ENCODE assay signal across 23 cellular contexts in the genomic region with DNA sequence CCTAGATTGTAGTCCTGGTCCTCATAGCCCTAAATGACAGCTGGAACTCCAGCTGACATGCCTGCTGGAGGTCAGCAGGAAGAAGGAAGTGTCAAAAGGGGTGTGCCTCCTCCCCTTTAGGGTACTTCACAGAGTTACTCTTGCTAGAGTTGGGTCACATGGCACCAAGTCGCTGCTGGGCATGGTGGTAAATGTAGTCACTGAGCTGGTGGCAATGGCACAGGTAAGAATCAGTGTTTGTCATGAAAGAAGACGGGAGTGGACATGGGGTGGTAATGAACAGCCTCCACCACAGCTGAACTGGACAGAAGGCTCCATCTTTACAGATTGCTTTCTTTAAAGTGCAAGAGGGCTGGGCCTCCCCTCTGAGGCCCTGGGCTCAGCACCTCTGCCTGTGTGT.
"Had no signal": no experiment of that assay in that cellular context is flagged by ENCODE, and none has a peak within 500 bp of the region (broad histone marks: within the 10 kb centered on the region; RNA-seq: fewer than 3 reads in every experiment).

No MANE protein-coding gene starts in this region.

- H3K27ac Mint-ChIP-seq: activated B cell treated with CpG ODN at 0.5 μM for 24 hours; activated CD4-positive, alpha-beta T cell treated with anti-CD3 and anti-CD28 coated beads, Interleukin-2, amount 10 ng/mL, durations not matched to agents 24 days and 14 days; activated naive CD4-positive, alpha-beta T cell treated with anti-CD3 and anti-CD28 coated beads, Interleukin-2, amount 50 U/mL, for 24 hours; activated T-cell treated with anti-CD3 and anti-CD28 coated beads, Interleukin-2, amount 50 U/mL, for 72 hours; activated T-helper 2 cell treated with anti-CD3 and anti-CD28 coated beads, Interferon-gamma antibody, Interleukin-2, Interleukin-4, amounts not matched to agents 10 μg/mL and 5 μg/mL and 100 μg/mL, durations not matched to agents 14 hours and 24 hours and 36 hours; brain; T-helper 1 cell treated with Interleukin-12 subunit alpha and Interleukin-12 subunit beta and Interleukin-4 antibody, amounts not matched to agents 30 μg/mL and 1 μg/mL, for 36 hours had no signal

- H3K27me3 Mint-ChIP-seq: activated B cell treated with CpG ODN at 0.5 μM for 24 hours; activated CD4-positive, alpha-beta T cell treated with anti-CD3 and anti-CD28 coated beads, Interleukin-2, amount 10 ng/mL, durations not matched to agents 24 days and 14 days; activated naive CD4-positive, alpha-beta T cell treated with anti-CD3 and anti-CD28 coated beads, Interleukin-2, amount 50 U/mL, for 24 hours; brain; central memory CD8-positive, alpha-beta T cell had no signal

- H3K4me1 Mint-ChIP-seq: activated B cell treated with CpG ODN at 0.5 μM for 24 hours; activated CD4-positive, alpha-beta T cell treated with anti-CD3 and anti-CD28 coated beads, Interleukin-2, amount 10 ng/mL, durations not matched to agents 24 days and 14 days; activated naive CD4-positive, alpha-beta T cell treated with anti-CD3 and anti-CD28 coated beads, Interleukin-2, amount 50 U/mL, for 24 hours; brain; central memory CD8-positive, alpha-beta T cell had no signal

- ATAC-seq: activated T-cell treated with anti-CD3 and anti-CD28 coated beads, Interleukin-2, amount 50 U/mL, for 72 hours had no signal

- DNase-seq: activated B cell treated with CpG ODN at 0.5 μM for 24 hours; activated CD4-positive, alpha-beta T cell treated with anti-CD3 and anti-CD28 coated beads for 1 hour; activated CD4-positive, alpha-beta T cell treated with anti-CD3 and anti-CD28 coated beads, Interleukin-2, amount 10 ng/mL, durations not matched to agents 24 days and 14 days; activated CD4-positive, alpha-beta T cell treated with anti-CD3 and anti-CD28 coated beads, Interleukin-2, amount 50 U/mL, for 48 hours; activated naive CD4-positive, alpha-beta T cell; activated T-cell treated with anti-CD3 and anti-CD28 coated beads, Interleukin-2, amount 50 U/mL, for 72 hours; amygdala; Karpas-422; MM.1S; NCI-H1105; NCI-H1436; NCI-H1694 treated with DMSO at 0.1 percent for 48 hours; NCI-H2029 treated with DMSO at 0.1 percent for 48 hours; NCI-H345; NCI-H510A; NCI-H526 treated with DMSO at 0.1 percent for 48 hours; NCI-H82; SHP77 treated with DMSO at 0.1 percent for 48 hours had no signal

- H3K9me3 Mint-ChIP-seq: activated CD4-positive, alpha-beta T cell treated with anti-CD3 and anti-CD28 coated beads, Interleukin-2, amount 10 ng/mL, durations not matched to agents 24 days and 14 days; activated naive CD4-positive, alpha-beta T cell treated with anti-CD3 and anti-CD28 coated beads, Interleukin-2, amount 50 U/mL, for 24 hours; activated T-cell treated with anti-CD3 and anti-CD28 coated beads, Interleukin-2, amount 50 U/mL, for 72 hours; activated T-helper 2 cell treated with anti-CD3 and anti-CD28 coated beads, Interferon-gamma antibody, Interleukin-2, Interleukin-4, amounts not matched to agents 10 μg/mL and 5 μg/mL and 100 μg/mL, durations not matched to agents 14 hours and 24 hours and 36 hours; T-helper 1 cell treated with Interleukin-12 subunit alpha and Interleukin-12 subunit beta and Interleukin-4 antibody, amounts not matched to agents 30 μg/mL and 1 μg/mL, for 36 hours had no signal

- H3K4me3 Mint-ChIP-seq: activated B cell treated with CpG ODN at 0.5 μM for 24 hours; activated CD4-positive, alpha-beta T cell treated with anti-CD3 and anti-CD28 coated beads, Interleukin-2, amount 10 ng/mL, durations not matched to agents 24 days and 14 days; activated naive CD4-positive, alpha-beta T cell treated with anti-CD3 and anti-CD28 coated beads, Interleukin-2, amount 50 U/mL, for 24 hours; activated T-cell treated with anti-CD3 and anti-CD28 coated beads, Interleukin-2, amount 50 U/mL, for 72 hours; brain; central memory CD8-positive, alpha-beta T cell; T-helper 1 cell treated with Interleukin-12 subunit alpha and Interleukin-12 subunit beta and Interleukin-4 antibody, amounts not matched to agents 30 μg/mL and 1 μg/mL, for 36 hours had no signal
